In the genomic region with DNA sequence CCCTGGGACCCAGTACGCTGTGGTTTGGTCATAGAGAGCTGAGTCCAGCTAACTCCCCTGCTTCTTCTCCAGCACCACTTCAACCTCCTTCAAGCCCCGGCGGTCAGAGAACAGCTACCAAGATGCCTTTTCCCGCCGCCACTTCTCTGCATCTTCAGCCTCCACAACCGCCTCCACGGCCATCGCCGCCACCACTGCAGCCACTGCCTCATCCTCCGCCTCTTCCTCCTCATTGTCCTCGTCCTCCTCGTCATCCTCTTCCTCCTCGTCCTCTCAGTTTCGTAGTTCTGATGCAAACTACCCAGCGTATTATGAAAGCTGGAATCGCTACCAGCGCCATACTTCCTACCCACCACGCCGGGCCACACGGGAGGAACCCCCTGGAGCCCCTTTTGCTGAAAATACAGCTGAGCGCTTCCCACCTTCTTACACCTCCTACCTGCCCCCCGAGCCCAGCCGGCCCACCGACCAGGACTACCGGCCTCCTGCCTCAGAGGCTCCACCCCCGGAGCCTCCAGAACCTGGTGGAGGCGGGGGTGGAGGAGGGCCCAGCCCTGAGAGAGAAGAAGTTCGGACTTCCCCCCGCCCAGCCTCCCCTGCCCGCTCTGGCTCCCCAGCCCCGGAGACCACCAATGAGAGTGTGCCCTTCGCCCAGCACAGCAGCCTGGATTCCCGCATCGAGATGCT, we compare ENCODE assay signal across 15 cellular contexts.
"Had no signal": no experiment of that assay in that cellular context is flagged by ENCODE, and none has a peak within 500 bp of the region (broad histone marks: within the 10 kb centered on the region; RNA-seq: fewer than 3 reads in every experiment).

No MANE protein-coding gene starts in this region.

- H3K27ac ChIP-seq: colonic mucosa, gastroesophageal sphincter, sigmoid colon, upper lobe of right lung had no signal

- DNase-seq: activated CD4-positive, alpha-beta T cell treated with anti-CD3 and anti-CD28 coated beads, Interleukin-2, amount 50 U/mL, for 48 hours; activated gamma-delta T cell; activated naive CD8-positive, alpha-beta T cell treated with anti-CD3 and anti-CD28 coated beads, Interleukin-2, amount 50 U/mL, for 24 hours; activated T-cell treated with anti-CD3 and anti-CD28 coated beads, Interleukin-2, amount 50 U/mL, for 48 hours; caudate nucleus; colonic mucosa; effector CD4-positive, alpha-beta T cell; kidney; sigmoid colon; stimulated activated CD4-positive, alpha-beta T cell treated with anti-CD3 and anti-CD28 coated beads, Interleukin-2, amount 100 ng/mL, for 24 hours; upper lobe of right lung had no signal

- H3K9me3 Mint-ChIP-seq: activated naive CD8-positive, alpha-beta T cell treated with anti-CD3 and anti-CD28 coated beads, Interleukin-2, amount 50 U/mL, for 24 hours; stimulated activated naive CD8-positive, alpha-beta T cell treated with anti-CD3 and anti-CD28 coated beads, Interleukin-15, Interleukin-2, amounts not matched to agents 100 ng/mL and 50 ng/mL, for 24 hours; T-helper 2 cell treated with Interferon-gamma antibody and Interleukin-4, amounts not matched to agents 5 μg/mL and 100 μg/mL, for 36 hours had no signal

- H3K27ac Mint-ChIP-seq: activated naive CD8-positive, alpha-beta T cell treated with anti-CD3 and anti-CD28 coated beads, Interleukin-2, amount 50 U/mL, for 24 hours; stimulated activated naive CD8-positive, alpha-beta T cell treated with anti-CD3 and anti-CD28 coated beads, Interleukin-15, Interleukin-2, amounts not matched to agents 100 ng/mL and 50 ng/mL, for 24 hours; T-helper 2 cell treated with Interferon-gamma antibody and Interleukin-4, amounts not matched to agents 5 μg/mL and 100 μg/mL, for 36 hours had no signal

- H3K9me3 ChIP-seq: colonic mucosa, gastroesophageal sphincter, sigmoid colon, upper lobe of right lung had no signal

- FAIRE-seq: kidney had no signal

- H3K27me3 Mint-ChIP-seq: activated naive CD8-positive, alpha-beta T cell treated with anti-CD3 and anti-CD28 coated beads, Interleukin-2, amount 50 U/mL, for 24 hours; stimulated activated naive CD8-positive, alpha-beta T cell treated with anti-CD3 and anti-CD28 coated beads, Interleukin-15, Interleukin-2, amounts not matched to agents 100 ng/mL and 50 ng/mL, for 24 hours had no signal

- ATAC-seq: activated CD4-positive, CD25-positive, alpha-beta regulatory T cell treated with anti-CD3 and anti-CD28 coated beads, Interleukin-2, amount 50 U/mL, for 24 hours; activated naive CD8-positive, alpha-beta T cell treated with anti-CD3 and anti-CD28 coated beads, Interleukin-2, amount 50 U/mL, for 24 hours; gastroesophageal sphincter; upper lobe of right lung had no signal

- H3K4me1 ChIP-seq: colonic mucosa, gastroesophageal sphincter, sigmoid colon, upper lobe of right lung had no signal

- H3K4me3 ChIP-seq: colonic mucosa, gastroesophageal sphincter, sigmoid colon, upper lobe of right lung had no signal

- H3K4me3 Mint-ChIP-seq: activated naive CD8-positive, alpha-beta T cell treated with anti-CD3 and anti-CD28 coated beads, Interleukin-2, amount 50 U/mL, for 24 hours; stimulated activated naive CD8-positive, alpha-beta T cell treated with anti-CD3 and anti-CD28 coated beads, Interleukin-15, Interleukin-2, amounts not matched to agents 100 ng/mL and 50 ng/mL, for 24 hours; T-helper 2 cell treated with Interferon-gamma antibody and Interleukin-4, amounts not matched to agents 5 μg/mL and 100 μg/mL, for 36 hours had no signal

- H3K27me3 ChIP-seq: colonic mucosa, gastroesophageal sphincter, sigmoid colon, upper lobe of right lung had no signal
